Comparison of ENCODE assay signal across 9 cellular contexts in genomic region chr14:50064993-50065392, GRCh38. TPM values are rescaled to one million over a fixed set of nuclear protein-coding genes. Genes with fewer than 3 reads are reported as not detected.
DNase-seq lines count a peak whose midpoint lies in the region; ATAC-seq and TF ChIP-seq lines count a peak whose summit lies in the region.
"Had no signal": no experiment of that assay in that cellular context is flagged by ENCODE, and none has a peak within 500 bp of the region (broad histone marks: within the 10 kb centered on the region; RNA-seq: fewer than 3 reads in every experiment).

No MANE protein-coding gene starts in this region.

- in situ Hi-C loops in KBM-7 (cut with MboI; ENCODE audit: low pct_unique_long_range_greater_than_20kb, low sequenced_read_pairs), result no loop called here

- H3K4me1 ChIP-seq in neural progenitor cell, result peaks cover 15% of the 10 kb centered on the region

- H3K9me3 ChIP-seq in neural progenitor cell (ENCODE audit: low read depth), result no peaks in the 10 kb centered on the region

- no peaks in the 10 kb centered on the region for H3K27me3 Mint-ChIP-seq in activated CD8-positive, alpha-beta T cell treated with anti-CD3 and anti-CD28 coated beads, Interleukin-2, amount 10 ng/mL, durations not matched to agents 7 days and 5 days (ENCODE audit: low read depth)
- peaks cover 4% of the 10 kb centered on the region for H3K27me3 Mint-ChIP-seq in neural progenitor cell (ENCODE audit: insufficient read depth, low read depth)
- H3K27me3 Mint-ChIP-seq: brain had no signal

- peaks cover 80% of the 10 kb centered on the region for H3K4me1 Mint-ChIP-seq in activated CD8-positive, alpha-beta T cell treated with anti-CD3 and anti-CD28 coated beads, Interleukin-2, amount 10 ng/mL, durations not matched to agents 7 days and 5 days (ENCODE audit: low read depth)
- H3K4me1 Mint-ChIP-seq in neural progenitor cell, result peaks cover 13% of the 10 kb centered on the region

- H3K4me3 Mint-ChIP-seq in activated CD8-positive, alpha-beta T cell treated with anti-CD3 and anti-CD28 coated beads, Interleukin-2, amount 10 ng/mL, durations not matched to agents 7 days and 5 days, result peak overlapping the region; percentile 61
- no peak overlapping the region for H3K4me3 Mint-ChIP-seq in neural progenitor cell
- H3K4me3 Mint-ChIP-seq: brain had no signal

- no peaks in the 10 kb centered on the region for H3F3A ChIP-seq in neural progenitor cell (ENCODE audit: low read depth)

- no peak for TF ChIP-seq CTCF in neural progenitor cell (IDR thresholded peaks at IDR 0.05)

- H3K27ac ChIP-seq in neural progenitor cell, result no peak overlapping the region

- CTCF ChIA-PET in activated CD8-positive, alpha-beta T cell treated with anti-CD3 and anti-CD28 coated beads, Interleukin-2, amount 10 ng/mL, durations not matched to agents 7 days and 5 days (lab: Charles Lee), result interaction anchor here (0.9 to 6.0 kb wide), 8 partner anchors 17 to 256 kb away, joined by 3 to 60 read pairs (median 6); partner anchors contain the start of gene NEMF

- POLR2A ChIA-PET in activated CD8-positive, alpha-beta T cell treated with anti-CD3 and anti-CD28 coated beads, Interleukin-2, amount 10 ng/mL, durations not matched to agents 7 days and 5 days (lab: Charles Lee), result interaction anchor here (1.1 to 5.9 kb wide), 6 partner anchors 17 to 202 kb away, joined by 4 to 178 read pairs (median 32); no protein-coding TSS in a partner anchor

- no peaks in the 10 kb centered on the region for H3K79me2 ChIP-seq in neural progenitor cell (ENCODE audit: low read depth)

- ATAC-seq in GM21529 (IDR thresholded peaks at IDR 0.05; ENCODE audit: unreplicated experiment), result peak; percentile 64
- ATAC-seq in activated CD8-positive, alpha-beta T cell treated with anti-CD3 and anti-CD28 coated beads, Interleukin-2, amount 10 ng/mL, durations not matched to agents 7 days and 5 days, result peak; percentile 62

- DNase-seq in ELR (ENCODE audit: low read depth) (peak; percentile 20), KBM-7 (peak; percentile 55), kidney tubule cell (ENCODE audit: low spot score) (peak; percentile 17), NCI-H128 (lab: John Stamatoyannopoulos, UW; ENCODE audit: unreplicated experiment) (no peak), cerebellar cortex (ENCODE audit: low spot score) (no peak), neural progenitor cell (ENCODE audit: low spot score) (no peak)
- peak; percentile 87 for DNase-seq in activated CD8-positive, alpha-beta T cell treated with anti-CD3 and anti-CD28 coated beads, Interleukin-2, amount 10 ng/mL, durations not matched to agents 7 days and 5 days

- no peak overlapping the region for H3K4me2 ChIP-seq in neural progenitor cell

- no peak overlapping the region for H3K4me3 ChIP-seq in neural progenitor cell

- no peaks in the 10 kb centered on the region for H4K20me1 ChIP-seq in neural progenitor cell (ENCODE audit: low read depth)

- no peak overlapping the region for H2AFZ ChIP-seq in neural progenitor cell (replicated peaks)

- no peak overlapping the region for H3K9ac ChIP-seq in neural progenitor cell

- no peaks in the 10 kb centered on the region for H3K27me3 ChIP-seq in neural progenitor cell

- peaks cover 44% of the 10 kb centered on the region for H3K36me3 Mint-ChIP-seq in activated CD8-positive, alpha-beta T cell treated with anti-CD3 and anti-CD28 coated beads, Interleukin-2, amount 10 ng/mL, durations not matched to agents 7 days and 5 days (ENCODE audit: low read depth)
- peaks cover 1% of the 10 kb centered on the region for H3K36me3 Mint-ChIP-seq in neural progenitor cell
- H3K36me3 Mint-ChIP-seq: brain had no signal

- peak overlapping the region; percentile 94 for H3K27ac Mint-ChIP-seq in activated CD8-positive, alpha-beta T cell treated with anti-CD3 and anti-CD28 coated beads, Interleukin-2, amount 10 ng/mL, durations not matched to agents 7 days and 5 days
- H3K27ac Mint-ChIP-seq in neural progenitor cell, result no peak overlapping the region

- H3K9me3 Mint-ChIP-seq in activated CD8-positive, alpha-beta T cell treated with anti-CD3 and anti-CD28 coated beads, Interleukin-2, amount 10 ng/mL, durations not matched to agents 7 days and 5 days (ENCODE audit: insufficient read depth), result no peaks in the 10 kb centered on the region
- peaks cover 5% of the 10 kb centered on the region for H3K9me3 Mint-ChIP-seq in neural progenitor cell
- H3K9me3 Mint-ChIP-seq: brain had no signal

- no peaks in the 10 kb centered on the region for H3K36me3 ChIP-seq in neural progenitor cell

RNA-seq across cellular contexts. Expression of gene VCPKMT, which starts 51.4 kb away (rescaled TPM):
- 10 to 100 TPM; 12.4 to 13.0 TPM for total RNA-seq in activated CD8-positive, alpha-beta T cell treated with anti-CD3 and anti-CD28 coated beads, Interleukin-2, amount 10 ng/mL, durations not matched to agents 7 days and 5 days
- total RNA-seq in neural progenitor cell (ENCODE audit: low replicate concordance), result 15.6 and 23.5 TPM in 2 replicates

Comparison
In these comparisons a context has a peak if more than half of its experiments do, and no peak if none do; other contexts are left out.
1. DNase-seq: peak in ELR (single experiment), KBM-7 (single experiment), activated CD8-positive, alpha-beta T cell treated with anti-CD3 and anti-CD28 coated beads, Interleukin-2, amount 10 ng/mL, durations not matched to agents 7 days and 5 days (single experiment) and kidney tubule cell (single experiment); none in NCI-H128 (single experiment), cerebellar cortex (single experiment) and neural progenitor cell (single experiment).